ENCODE assay signal across 1 cellular context in the genomic region with DNA sequence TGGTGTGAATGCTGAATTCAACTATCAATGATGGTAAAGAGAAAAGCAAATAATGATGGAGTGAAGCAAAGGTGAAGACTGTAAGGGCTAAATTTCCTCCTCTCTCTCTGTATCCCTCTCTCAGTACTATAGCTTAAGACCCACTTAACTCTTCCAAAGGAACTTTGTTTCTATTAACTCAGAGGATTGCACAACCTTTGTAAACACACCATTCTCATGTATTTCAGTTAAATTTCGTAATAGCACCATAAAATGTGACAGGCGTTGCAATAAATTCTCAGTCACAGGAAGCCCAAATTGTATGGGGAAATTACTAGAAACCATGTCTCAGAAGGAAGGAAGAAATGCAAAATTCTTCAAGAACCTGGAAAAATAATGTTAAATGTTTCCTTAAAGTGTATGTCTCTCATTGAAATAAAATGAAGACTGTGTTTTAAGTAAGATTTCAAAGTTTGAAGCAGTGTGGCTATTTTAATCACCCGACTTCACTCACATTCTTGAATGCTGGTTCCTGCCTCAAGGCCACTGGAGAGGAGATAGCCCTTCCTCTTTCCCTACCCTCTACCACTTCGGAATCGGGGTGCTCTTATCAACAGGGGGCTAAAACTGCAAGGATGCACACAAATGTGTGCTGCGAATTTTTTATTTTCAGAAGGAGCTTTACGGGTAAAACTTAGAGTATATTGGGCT.
TF ChIP-seq lines count a peak whose summit lies in the region.

No MANE protein-coding gene starts in this region.

TF ChIP-seq in HCT116, 20 proteins besides CTCF, POLR2A, EP300 and RAD21 (continued from another document):
- TF ChIP-seq EZH2phosphoT487 (IDR thresholded peaks at IDR 0.05; ENCODE audit: borderline replicate concordance): no peak
- TF ChIP-seq EGR1 (IDR thresholded peaks at IDR 0.05; ENCODE audit: low read depth): no peak
- TF ChIP-seq, protein P1, sequence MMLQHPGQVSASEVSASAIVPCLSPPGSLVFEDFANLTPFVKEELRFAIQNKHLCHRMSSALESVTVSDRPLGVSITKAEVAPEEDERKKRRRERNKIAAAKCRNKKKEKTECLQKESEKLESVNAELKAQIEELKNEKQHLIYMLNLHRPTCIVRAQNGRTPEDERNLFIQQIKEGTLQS (IDR thresholded peaks at IDR 0.05): no peak
- TF ChIP-seq ZNF274 (IDR thresholded peaks at IDR 0.05; ENCODE audit: low read depth, low read length): no peak
- TF ChIP-seq CEBPB (IDR thresholded peaks at IDR 0.05; ENCODE audit: low read depth): no peak; the same call in 1 of the 2 replicates
- no peak for TF ChIP-seq CBX3 (IDR thresholded peaks at IDR 0.05; ENCODE audit: low read depth)
- no peak for TF ChIP-seq YY1 (IDR thresholded peaks at IDR 0.05; ENCODE audit: extremely low read depth, insufficient replicate concordance, low read depth, low read length)
- no peak for TF ChIP-seq JUND (IDR thresholded peaks at IDR 0.05)
- TF ChIP-seq SP1 (IDR thresholded peaks at IDR 0.05; ENCODE audit: low read depth): no peak
